8 cellular contexts compared by ENCODE assay signal in genomic region chr4:92387459-92388069, GRCh38.
DNase-seq lines count a peak whose midpoint lies in the region; ATAC-seq and TF ChIP-seq lines count a peak whose summit lies in the region.

No MANE protein-coding gene starts in this region.

- no peaks in the 10 kb centered on the region for H3K36me3 Mint-ChIP-seq in chondrocyte (ENCODE audit: low read depth)
- no peaks in the 10 kb centered on the region for H3K36me3 Mint-ChIP-seq in mesothelial cell of epicardium

- no peak overlapping the region for H3K27ac ChIP-seq in effector memory CD4-positive, alpha-beta T cell (ENCODE audit: insufficient read depth, low read length, poor library complexity, severe bottlenecking)

- no peak overlapping the region for H3K27ac Mint-ChIP-seq in chondrocyte (ENCODE audit: unreplicated experiment)
- H3K27ac Mint-ChIP-seq in mesothelial cell of epicardium = no peak overlapping the region

- no peak overlapping the region for H3K4me3 ChIP-seq in effector memory CD4-positive, alpha-beta T cell (ENCODE audit: insufficient read depth, low read depth, low read length, poor library complexity, severe bottlenecking)

- no peaks in the 10 kb centered on the region for H3K4me1 ChIP-seq in effector memory CD4-positive, alpha-beta T cell (ENCODE audit: control insufficient read depth, insufficient read depth, low read length, poor library complexity, severe bottlenecking)

- no peaks in the 10 kb centered on the region for H3K9me3 ChIP-seq in effector memory CD4-positive, alpha-beta T cell (ENCODE audit: control insufficient read depth, low read length)

- no peaks in the 10 kb centered on the region for H3K27me3 ChIP-seq in effector memory CD4-positive, alpha-beta T cell (replicated peaks; ENCODE audit: control insufficient read depth, insufficient read depth, low read length, poor library complexity, severe bottlenecking)

- peaks cover 1% of the 10 kb centered on the region for H3K27me3 Mint-ChIP-seq in chondrocyte (ENCODE audit: low read depth)
- H3K27me3 Mint-ChIP-seq in mesothelial cell of epicardium (ENCODE audit: low read depth) = no peaks in the 10 kb centered on the region

- peak; percentile 91 for ATAC-seq in GM18858 (IDR thresholded peaks at IDR 0.05; ENCODE audit: unreplicated experiment)
- ATAC-seq in HG02973 (IDR thresholded peaks at IDR 0.05; ENCODE audit: unreplicated experiment) = peak; percentile 86

- DNase-seq in AG20443 (ENCODE audit: low spot score) (peak; percentile 25), NCI-H446 (lab: John Stamatoyannopoulos, UW) (peak; percentile 37 to 49), chondrocyte (ENCODE audit: low spot score) (no peak), mesothelial cell of epicardium (ENCODE audit: low spot score in 2 of 2, unreplicated experiment in 2 of 2) (no peak), NCI-H524 treated with DMSO at 0.1 percent for 48 hours (lab: John Stamatoyannopoulos, UW) (no peak)
- DNase-seq in effector memory CD4-positive, alpha-beta T cell = no peak

- no peaks in the 10 kb centered on the region for H3K36me3 ChIP-seq in effector memory CD4-positive, alpha-beta T cell (ENCODE audit: control insufficient read depth, insufficient read depth, low read length)

- no peak overlapping the region for H3K4me3 Mint-ChIP-seq in chondrocyte (ENCODE audit: unreplicated experiment)
- no peak overlapping the region for H3K4me3 Mint-ChIP-seq in mesothelial cell of epicardium

- no peaks in the 10 kb centered on the region for H3K9me3 Mint-ChIP-seq in chondrocyte (ENCODE audit: low read depth)
- H3K9me3 Mint-ChIP-seq in mesothelial cell of epicardium = peaks cover under 1% of the 10 kb centered on the region

- TF ChIP-seq CTCF in chondrocyte (IDR thresholded peaks at IDR 0.05) (peak; percentile 85), mesothelial cell of epicardium (IDR thresholded peaks at IDR 0.05; ENCODE audit: unreplicated experiment) (peak; percentile 49)

- H3K4me1 Mint-ChIP-seq in chondrocyte (ENCODE audit: low read depth) (no peaks in the 10 kb centered on the region), mesothelial cell of epicardium (peaks cover 4% of the 10 kb centered on the region)

Comparison
In these comparisons a context has a peak if more than half of its experiments do, and no peak if none do; other contexts are left out.
1. DNase-seq: peak in AG20443 (single experiment) and NCI-H446 (2 of 2); none in chondrocyte (single experiment), mesothelial cell of epicardium (0 of 2), NCI-H524 treated with DMSO at 0.1 percent for 48 hours (single experiment) and effector memory CD4-positive, alpha-beta T cell (0 of 3).